18 cellular contexts compared by ENCODE assay signal in genomic region chr20:48384147-48384818, GRCh38.
A peak's percentile ranks its signal among the peaks of the same experiment; 100 is the strongest.
DNase-seq lines count a peak whose midpoint lies in the region; ATAC-seq, FAIRE-seq and TF ChIP-seq lines count a peak whose summit lies in the region.
"Had no signal": no experiment of that assay in that cellular context is flagged by ENCODE, and none has a peak within 500 bp of the region (broad histone marks: within the 10 kb centered on the region; RNA-seq: fewer than 3 reads in every experiment).

No MANE protein-coding gene starts in this region.

- no peak overlapping the region for H4K5ac ChIP-seq in mesendoderm (ENCODE audit: low read length)

- H3K36me3 ChIP-seq in mesendoderm (ENCODE audit: control insufficient read depth, insufficient read depth, low read length): no peaks in the 10 kb centered on the region
- H3K36me3 ChIP-seq: right lobe of liver, tibial nerve had no signal

- H3K4me3 ChIP-seq in mesendoderm (ENCODE audit: low read length): no peak overlapping the region
- H3K4me3 ChIP-seq: body of pancreas, right lobe of liver, tibial nerve had no signal

- no peak overlapping the region for H3K23ac ChIP-seq in mesendoderm (ENCODE audit: low read length)

- peak; percentile 46 for DNase-seq in SIG-M5 treated with dmso at 0.1 percent for 504 hours (lab: John Stamatoyannopoulos, UW; ENCODE audit: unreplicated experiment)
- DNase-seq in SIG-M5 (lab: John Stamatoyannopoulos, UW): no peak
- DNase-seq in GM12892 (ENCODE audit: insufficient read length): peak; percentile 43
- peak; percentile 77 for DNase-seq in RWPE1 (ENCODE audit: low spot score)
- peak; percentile 57 for DNase-seq in mesendoderm
- no peak for DNase-seq in GM19240 (ENCODE audit: insufficient read length, low spot score)
- no peak for DNase-seq in HK-2 (ENCODE audit: unreplicated experiment)
- DNase-seq: activated effector memory CD4-positive, alpha-beta T cell treated with Interleukin-2 at 50 U/mL for 16 hours; body of pancreas; COR-L47; MV-4-11; natural killer cell; NCI-H446; right lobe of liver had no signal

- CTCF ChIA-PET in RWPE1 (lab: Yijun Ruan, JAX): no interaction called here

- no peak overlapping the region for H2AK5ac ChIP-seq in mesendoderm (ENCODE audit: low read length)

- no peak overlapping the region for H3K4me2 ChIP-seq in mesendoderm (ENCODE audit: low read length)

- no peaks in the 10 kb centered on the region for H3K27me3 ChIP-seq in mesendoderm (ENCODE audit: insufficient read depth, low read length, poor library complexity)
- H3K27me3 ChIP-seq: body of pancreas, right lobe of liver, tibial nerve had no signal

- ATAC-seq in GM19395 (IDR thresholded peaks at IDR 0.05; ENCODE audit: unreplicated experiment): no peak
- ATAC-seq: body of pancreas had no signal

- H3K79me2 ChIP-seq in mesendoderm (ENCODE audit: control insufficient read depth, insufficient read depth, low read length): no peaks in the 10 kb centered on the region

- no peak overlapping the region for H4K8ac ChIP-seq in mesendoderm (ENCODE audit: low read depth, low read length)

- H3K4me1 ChIP-seq in mesendoderm (ENCODE audit: control insufficient read depth, low read depth, low read length): no peaks in the 10 kb centered on the region
- H3K4me1 ChIP-seq: body of pancreas, right lobe of liver, tibial nerve had no signal

- H2BK15ac ChIP-seq in mesendoderm (replicated peaks; ENCODE audit: low read depth): no peak overlapping the region

- no CpG with 5 or more reads among the region's 26 CpGs for WGBS in mesendoderm (ENCODE audit: extremely low coverage, insufficient coverage, low lambda C conversion rate)

- no peak overlapping the region for H2BK120ac ChIP-seq in mesendoderm (ENCODE audit: low read depth, low read length)

- TF ChIP-seq CTCF in RWPE1 (conservative IDR thresholded peaks at IDR 0.05; ENCODE audit: low read depth): no peak

- H3K79me1 ChIP-seq in mesendoderm (ENCODE audit: low read length): no peaks in the 10 kb centered on the region

- POLR2A ChIA-PET in RWPE1 (lab: Yijun Ruan, JAX; ENCODE audit: low non-redundant PET): no interaction called here

- no peak for FAIRE-seq in GM12892 (lab: Jason Lieb, UNC)
- FAIRE-seq: frontal cortex, TTC549 had no signal

- no peak for TF ChIP-seq POLR2A in GM12892 (IDR thresholded peaks at IDR 0.05; ENCODE audit: low read depth, low read length)

- H2BK5ac ChIP-seq in mesendoderm (ENCODE audit: low read length): no peak overlapping the region

- H3K27ac ChIP-seq in RWPE1: no peak overlapping the region
- no peak overlapping the region for H3K27ac ChIP-seq in mesendoderm (ENCODE audit: low read depth, low read length)
- H3K27ac ChIP-seq: body of pancreas, right lobe of liver, tibial nerve had no signal

- H3K9ac ChIP-seq in mesendoderm (ENCODE audit: low read length): no peak overlapping the region

- no peak overlapping the region for H3K18ac ChIP-seq in mesendoderm (ENCODE audit: low read length)

- no peak overlapping the region for H3K56ac ChIP-seq in mesendoderm (ENCODE audit: low read length)

- H3K4ac ChIP-seq in mesendoderm (ENCODE audit: low read depth, low read length): no peak overlapping the region

Comparison
In these comparisons a context has a peak if more than half of its experiments do, and no peak if none do; other contexts are left out.
1. DNase-seq: peak in SIG-M5 treated with dmso at 0.1 percent for 504 hours (single experiment), GM12892 (single experiment), RWPE1 (single experiment) and mesendoderm (single experiment); none in SIG-M5 (single experiment), GM19240 (single experiment) and HK-2 (single experiment).